Comparison of ENCODE assay signal across 14 cellular contexts in the genomic region with DNA sequence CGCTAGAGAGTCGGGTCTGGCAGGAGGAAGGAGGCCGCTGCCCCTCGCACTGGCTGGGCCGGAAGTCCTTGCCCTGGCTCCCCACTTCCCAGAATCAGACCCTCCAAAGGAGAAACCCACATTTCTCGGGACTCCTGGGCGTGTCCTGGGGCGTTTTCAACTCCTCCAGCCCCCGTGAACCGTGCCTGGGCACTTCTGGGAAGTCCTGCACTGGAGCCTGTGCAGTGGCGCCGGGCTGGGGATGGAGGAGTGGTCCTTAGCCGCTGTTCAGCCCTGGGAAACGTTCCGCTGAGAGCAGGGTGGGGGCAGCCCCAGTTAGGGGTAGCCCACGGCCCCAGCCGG. TPM values are rescaled to one million over a fixed set of nuclear protein-coding genes. Genes with fewer than 3 reads are reported as not detected.
A peak's percentile ranks its signal among the peaks of the same experiment; 100 is the strongest.
DNase-seq lines count a peak whose midpoint lies in the region; ATAC-seq and TF ChIP-seq lines count a peak whose summit lies in the region.
"Had no signal": no experiment of that assay in that cellular context is flagged by ENCODE, and none has a peak within 500 bp of the region (broad histone marks: within the 10 kb centered on the region; RNA-seq: fewer than 3 reads in every experiment).

No MANE protein-coding gene starts in this region.

- ATAC-seq in HG02763 (IDR thresholded peaks at IDR 0.05; ENCODE audit: unreplicated experiment), result no peak
- ATAC-seq in GM18505 (IDR thresholded peaks at IDR 0.05; ENCODE audit: unreplicated experiment), result no peak
- ATAC-seq: naive thymus-derived CD4-positive, alpha-beta T cell had no signal

- no peaks in the 10 kb centered on the region for H3K36me3 Mint-ChIP-seq in nephron progenitor cell (ENCODE audit: low read depth)

- H3K36me3 ChIP-seq in esophagus muscularis mucosa, result no peaks in the 10 kb centered on the region
- H3K36me3 ChIP-seq in vagina, result no peaks in the 10 kb centered on the region

- 0% methylated on average over 10 of the region's 17 CpGs for WGBS in esophagus muscularis mucosa

- peaks cover 0 to 100% (median 51%) of the 10 kb centered on the region in 4 donors for H3K27me3 ChIP-seq in esophagus muscularis mucosa
- H3K27me3 ChIP-seq in vagina, result peaks cover 14% of the 10 kb centered on the region

- H3K4me3 ChIP-seq in esophagus muscularis mucosa (peak overlapping the region; percentile 28 to 47 (median 36)), vagina (peak overlapping the region; percentile 19 to 35)

- TF ChIP-seq EP300 in esophagus muscularis mucosa (IDR thresholded peaks at IDR 0.05), result no peak

- peaks cover 20% of the 10 kb centered on the region for H3K4me1 Mint-ChIP-seq in nephron progenitor cell
- H3K4me1 Mint-ChIP-seq: activated T-helper 17 cell treated with anti-CD3 and anti-CD28 coated beads, Interleukin-2, amount 50 U/mL, for 72 hours had no signal

- no peak overlapping the region for H3K27ac Mint-ChIP-seq in nephron progenitor cell
- H3K27ac Mint-ChIP-seq: activated T-helper 17 cell treated with anti-CD3 and anti-CD28 coated beads, Interleukin-2, amount 50 U/mL, for 72 hours; naive thymus-derived CD4-positive, alpha-beta T cell had no signal

- H3K9me3 Mint-ChIP-seq in nephron progenitor cell, result no peaks in the 10 kb centered on the region
- H3K9me3 Mint-ChIP-seq: activated T-helper 17 cell treated with anti-CD3 and anti-CD28 coated beads, Interleukin-2, amount 50 U/mL, for 72 hours had no signal

- H3K4me3 Mint-ChIP-seq in nephron progenitor cell, result no peak overlapping the region

- H3K4me1 ChIP-seq in esophagus muscularis mucosa (peaks cover 14 to 46% (median 41%) of the 10 kb centered on the region in 4 donors), vagina (peaks cover 40% of the 10 kb centered on the region)

- peaks cover 98% of the 10 kb centered on the region for H3K27me3 Mint-ChIP-seq in nephron progenitor cell (ENCODE audit: low read depth, poor library complexity)

- H3K9me3 ChIP-seq in esophagus muscularis mucosa, result no peaks in the 10 kb centered on the region
- no peaks in the 10 kb centered on the region for H3K9me3 ChIP-seq in vagina

- TF ChIP-seq POLR2A in esophagus muscularis mucosa (IDR thresholded peaks at IDR 0.05; ENCODE audit: low read depth) (no peak), vagina (IDR thresholded peaks at IDR 0.05) (no peak), GM18505 (IDR thresholded peaks at IDR 0.05; ENCODE audit: borderline replicate concordance, extremely low read depth, insufficient read depth, insufficient read length) (no peak)

- intact Hi-C loops in esophagus muscularis mucosa (cut with DNase I) (no loop called here), vagina (cut with DNase I) (no loop called here)

- no peak for TF ChIP-seq CTCF in esophagus muscularis mucosa (IDR thresholded peaks at IDR 0.05)
- TF ChIP-seq CTCF in nephron progenitor cell (IDR thresholded peaks at IDR 0.05), result no peak
- no peak for TF ChIP-seq CTCF in vagina (IDR thresholded peaks at IDR 0.05)

- DNase-seq in stimulated activated CD4-positive, alpha-beta T cell treated with anti-CD3 and anti-CD28 coated beads, Interleukin-15, amount 100 ng/mL, for 24 hours, result peak; percentile 6
- no peak for DNase-seq in stimulated activated CD4-positive, alpha-beta T cell treated with anti-CD3 and anti-CD28 coated beads, Interleukin-1b, Interleukin-23, amount 100 ng/mL, for 48 hours
- DNase-seq in esophagus muscularis mucosa (ENCODE audit: extremely low spot score), result no peak
- peak; percentile 24 for DNase-seq in nephron progenitor cell
- no peak for DNase-seq in vagina (ENCODE audit: extremely low spot score in 2 of 2)
- DNase-seq in NCI-H1092 treated with DMSO at 0.1 percent for 48 hours (lab: John Stamatoyannopoulos, UW), result no peak
- DNase-seq: activated CD4-positive, alpha-beta T cell treated with anti-CD3 and anti-CD28 coated beads for 1 hour; HCEC 1CT; KG1; naive thymus-derived CD4-positive, alpha-beta T cell; OCI-M1 had no signal

- H3K27ac ChIP-seq in esophagus muscularis mucosa (replicated peaks in 1 of 4) (no peak overlapping the region), vagina (no peak overlapping the region)

RNA-seq across cellular contexts. Expression of a gene that starts 3.0 kb away (rescaled TPM):
- total RNA-seq in esophagus muscularis mucosa, result 1 to 10 TPM; 1.1 to 2.7 (median 1.2) TPM
- total RNA-seq in vagina, result 3.2 TPM
- total RNA-seq: activated T-helper 17 cell treated with anti-CD3 and anti-CD28 coated beads, Interleukin-2, amount 50 U/mL, for 72 hours; naive thymus-derived CD4-positive, alpha-beta T cell had no signal

Comparison
In these comparisons a context has a peak if more than half of its experiments do, and no peak if none do; other contexts are left out.
1. DNase-seq: peak in stimulated activated CD4-positive, alpha-beta T cell treated with anti-CD3 and anti-CD28 coated beads, Interleukin-15, amount 100 ng/mL, for 24 hours (single experiment) and nephron progenitor cell (single experiment); none in stimulated activated CD4-positive, alpha-beta T cell treated with anti-CD3 and anti-CD28 coated beads, Interleukin-1b, Interleukin-23, amount 100 ng/mL, for 48 hours (single experiment), esophagus muscularis mucosa (single experiment), vagina (0 of 2) and NCI-H1092 treated with DMSO at 0.1 percent for 48 hours (single experiment).